Comparison of ENCODE assay signal across 8 cellular contexts in the genomic region with DNA sequence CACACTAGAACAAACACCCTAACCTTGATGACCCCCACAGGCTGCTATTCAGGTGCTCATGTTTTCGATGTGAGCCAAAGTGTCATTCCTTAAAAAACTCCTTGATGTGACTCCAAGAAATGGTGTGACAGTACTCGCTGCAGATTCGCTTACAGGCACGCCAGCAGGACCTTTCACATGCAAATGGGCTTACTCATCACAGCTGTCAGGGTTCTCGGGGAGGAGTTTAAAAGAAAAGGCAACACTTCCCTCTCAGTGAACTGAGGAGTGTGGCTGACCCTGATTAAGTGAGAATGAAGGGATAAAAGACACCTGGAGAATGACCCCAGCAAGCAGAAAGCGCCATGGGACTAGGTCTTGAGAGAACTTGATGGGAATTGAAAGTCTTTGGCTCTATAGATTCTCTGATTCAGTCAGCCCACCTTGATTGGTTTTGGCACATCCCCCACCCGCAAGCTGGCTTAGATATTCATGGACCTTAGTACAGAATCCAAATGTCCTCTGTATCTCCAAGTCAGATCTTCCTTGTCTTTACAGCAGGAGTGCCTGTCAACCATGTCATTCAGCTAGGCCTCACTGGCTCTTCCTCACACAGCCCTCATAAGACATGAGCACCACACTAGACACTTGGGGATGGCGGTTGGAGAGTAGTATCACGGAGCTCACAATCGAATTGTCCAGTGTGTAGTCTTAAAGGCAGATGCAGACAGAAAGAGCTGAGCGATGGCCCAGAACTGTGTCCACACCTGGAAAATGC.
DNase-seq lines count a peak whose midpoint lies in the region; ATAC-seq and TF ChIP-seq lines count a peak whose summit lies in the region.

No MANE protein-coding gene starts in this region.

- ATAC-seq in CD4-positive, alpha-beta T cell (ENCODE audit: poor library complexity) = no peak
- ATAC-seq in GM21717 (IDR thresholded peaks at IDR 0.05; ENCODE audit: unreplicated experiment) = peak; percentile 79
- ATAC-seq in GM21528 (IDR thresholded peaks at IDR 0.05; ENCODE audit: low FRiP score, unreplicated experiment) = no peak

- TF ChIP-seq CTCF in CD4-positive, alpha-beta T cell (IDR thresholded peaks at IDR 0.05) = no peak

- POLR2A ChIA-PET in CD4-positive, alpha-beta T cell (lab: Charles Lee) = no interaction called here

- DNase-seq in CD4-positive, alpha-beta T cell = no peak
- DNase-seq in SK-N-DZ (ENCODE audit: low spot score) (peak; percentile 26), iPS-NIHi7 (ENCODE audit: extremely low spot score) (peak; percentile 83), NCI-H187 treated with DMSO at 0.1 percent for 48 hours (lab: John Stamatoyannopoulos, UW) (no peak)
- DNase-seq in effector CD8-positive, alpha-beta T cell (lab: John Stamatoyannopoulos, UW) = no peak
- no peak for DNase-seq in activated CD8-positive, alpha-beta memory T cell treated with anti-CD3 and anti-CD28 coated beads for 24 hours

- H3K36me3 Mint-ChIP-seq in CD4-positive, alpha-beta T cell (ENCODE audit: low read depth) = peaks cover 19% of the 10 kb centered on the region

- H3K4me1 Mint-ChIP-seq in CD4-positive, alpha-beta T cell (ENCODE audit: low read depth) = peaks cover 17% of the 10 kb centered on the region

- no peak overlapping the region for H3K4me3 Mint-ChIP-seq in CD4-positive, alpha-beta T cell

- H3K9me3 ChIP-seq in CD4-positive, alpha-beta T cell (ENCODE audit: control insufficient read depth, low read length) = no peaks in the 10 kb centered on the region

- H3K27ac Mint-ChIP-seq in CD4-positive, alpha-beta T cell = peak overlapping the region; percentile 18

- H3K27me3 ChIP-seq in CD4-positive, alpha-beta T cell (ENCODE audit: control insufficient read depth, insufficient read depth, low read length) = no peaks in the 10 kb centered on the region

- no peaks in the 10 kb centered on the region for H3K27me3 Mint-ChIP-seq in CD4-positive, alpha-beta T cell

- H3K27ac ChIP-seq in CD4-positive, alpha-beta T cell (ENCODE audit: low read depth, low read length) = no peak overlapping the region

- CTCF ChIA-PET in CD4-positive, alpha-beta T cell (lab: Charles Lee) = no interaction called here

- intact Hi-C loops in CD4-positive, alpha-beta T cell (cut with DNase I, micrococcal nuclease) = no loop called here

- no peaks in the 10 kb centered on the region for H3K9me3 Mint-ChIP-seq in CD4-positive, alpha-beta T cell

Comparison
In these comparisons a context has a peak if more than half of its experiments do, and no peak if none do; other contexts are left out.
1. DNase-seq: peak in SK-N-DZ (single experiment) and iPS-NIHi7 (single experiment); none in CD4-positive, alpha-beta T cell (0 of 10), NCI-H187 treated with DMSO at 0.1 percent for 48 hours (single experiment), effector CD8-positive, alpha-beta T cell (single experiment) and activated CD8-positive, alpha-beta memory T cell treated with anti-CD3 and anti-CD28 coated beads for 24 hours (single experiment).